Comparison of ENCODE assay signal across 18 cellular contexts in genomic region chr6:72755752-72756151, GRCh38.
"Had no signal": no experiment of that assay in that cellular context is flagged by ENCODE, and none has a peak within 500 bp of the region (broad histone marks: within the 10 kb centered on the region; RNA-seq: fewer than 3 reads in every experiment).

No MANE protein-coding gene starts in this region.

- H3K4me1 ChIP-seq: right atrium auricular region had no signal

- H3K27me3 Mint-ChIP-seq: naive thymus-derived CD8-positive, alpha-beta T cell had no signal

- ATAC-seq: esophagus mucosa; heart left ventricle; left lobe of liver; mucosa of descending colon; naive thymus-derived CD8-positive, alpha-beta T cell had no signal

- H3K27ac Mint-ChIP-seq: naive thymus-derived CD8-positive, alpha-beta T cell had no signal

- H3K4me3 ChIP-seq: dorsolateral prefrontal cortex, heart left ventricle, mucosa of descending colon, right atrium auricular region had no signal

- H3K36me3 ChIP-seq: heart left ventricle, right atrium auricular region had no signal

- H3K27me3 ChIP-seq: dorsolateral prefrontal cortex, heart left ventricle, right atrium auricular region had no signal

- DNase-seq: cortex of kidney; dorsolateral prefrontal cortex; effector CD8-positive, alpha-beta T cell; heart left ventricle; hippocampal formation; islet precursor cell; mammary epithelial cell; mucosa of descending colon; naive thymus-derived CD8-positive, alpha-beta T cell; posterior cingulate gyrus; small intestine; stimulated activated CD4-positive, alpha-beta T cell treated with anti-CD3 and anti-CD28 coated beads, Interleukin-2, amount 100 ng/mL, for 48 hours; stimulated activated naive CD4-positive, alpha-beta T cell treated with Interleukin-2 at 50 U/mL for 16 hours; trophoblast cell had no signal

- H3K4me3 Mint-ChIP-seq: naive thymus-derived CD8-positive, alpha-beta T cell; neural crest cell had no signal

- H3K27ac ChIP-seq: dorsolateral prefrontal cortex, heart left ventricle, right atrium auricular region had no signal

- H3K9me3 ChIP-seq: heart left ventricle, mucosa of descending colon, right atrium auricular region had no signal

- H3K4me1 Mint-ChIP-seq: neural crest cell had no signal

- H3K9me3 Mint-ChIP-seq: neural crest cell had no signal
